Comparison of ENCODE assay signal across 5 cellular contexts in genomic region chr12:62879228-62879627, GRCh38. TPM values are rescaled to one million over a fixed set of nuclear protein-coding genes. Genes with fewer than 3 reads are reported as not detected.
"Had no signal": no experiment of that assay in that cellular context is flagged by ENCODE, and none has a peak within 500 bp of the region (broad histone marks: within the 10 kb centered on the region; RNA-seq: fewer than 3 reads in every experiment).

No MANE protein-coding gene starts in this region.

RNA-seq across cellular contexts. Expression of gene PPM1H, which starts 55.7 kb away (rescaled TPM):
- total RNA-seq: activated naive CD4-positive, alpha-beta T cell treated with anti-CD3 and anti-CD28 coated beads for 36 hours; activated T-cell treated with anti-CD3 and anti-CD28 coated beads, Interleukin-2, amount 50 U/mL, for 72 hours; activated T-helper 1 cell treated with anti-CD3 and anti-CD28 coated beads, Interleukin-12 subunit alpha, Interleukin-12 subunit beta, Interleukin-2, Interleukin-4 antibody, amounts not matched to agents 30 ng/mL and 10 ng/mL and 1 ng/mL, durations not matched to agents 14 hours and 24 hours and 36 hours; activated T-helper 17 cell treated with anti-CD3 and anti-CD28 coated beads, Interleukin-2, amount 50 U/mL, for 72 hours; activated T-helper 2 cell treated with anti-CD3 and anti-CD28 coated beads, Interferon-gamma antibody, Interleukin-2, Interleukin-4, amounts not matched to agents 10 μg/mL and 5 μg/mL and 100 μg/mL, durations not matched to agents 14 hours and 24 hours and 36 hours had no signal
